Comparison of ENCODE assay signal across 8 cellular contexts in the genomic region with DNA sequence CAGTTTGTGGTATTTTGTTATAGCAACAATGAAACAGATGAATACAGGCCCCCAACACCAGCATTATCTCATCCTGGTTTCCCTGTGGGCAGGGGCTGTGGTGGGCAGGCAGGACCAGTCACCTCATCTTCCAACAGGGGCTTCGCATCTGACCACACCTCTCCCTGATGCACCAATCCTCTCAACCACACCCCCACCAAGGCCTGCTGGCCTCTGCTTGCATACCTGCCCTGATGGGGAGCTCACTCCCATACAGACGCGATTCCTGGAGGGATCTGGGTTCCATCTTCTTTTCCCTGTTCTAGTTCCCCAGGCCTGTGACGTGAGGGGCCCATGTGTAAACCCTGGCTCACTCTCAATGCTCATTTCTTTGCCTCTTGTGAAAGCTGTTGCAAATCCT. TPM values are rescaled to one million over a fixed set of nuclear protein-coding genes. Genes with fewer than 3 reads are reported as not detected.
DNase-seq lines count a peak whose midpoint lies in the region; ATAC-seq, FAIRE-seq and TF ChIP-seq lines count a peak whose summit lies in the region.
"Not testable (repeated sequence)": the region's sequence is repeated elsewhere in the genome, so short reads cannot be mapped to it uniquely, and the experiment has no call there.
"Had no signal": no experiment of that assay in that cellular context is flagged by ENCODE, and none has a peak within 500 bp of the region (broad histone marks: within the 10 kb centered on the region; RNA-seq: fewer than 3 reads in every experiment).

No MANE protein-coding gene starts in this region.

- TF ChIP-seq CTCF in chondrocyte (IDR thresholded peaks at IDR 0.05); neural crest cell (conservative IDR thresholded peaks at IDR 0.05); spleen (IDR thresholded peaks at IDR 0.05 in 8 of 11, conservative IDR thresholded peaks at IDR 0.05 in 3 of 11): not testable (repeated sequence)

- H3K4me2 ChIP-seq in BLaER1 = peak overlapping the region; percentile 83

- intact Hi-C loops in spleen (cut with DNase I; ENCODE audit: low total_unique reads) (loop anchor here (10.0 kb wide), 1 partner anchor 126 kb away; no protein-coding TSS in a partner anchor), aorta (cut with DNase I) (loop anchor here in 1 of 2 donors (10.0 kb wide), 1 partner anchor 136 kb away; no protein-coding TSS in a partner anchor)

- H3K27me3 Mint-ChIP-seq in chondrocyte (ENCODE audit: low read depth) = not testable (repeated sequence)
- H3K27me3 Mint-ChIP-seq in neural crest cell (ENCODE audit: low read depth) = peaks cover 20% of the 10 kb centered on the region

- not testable (repeated sequence) for H3K27me3 ChIP-seq in BLaER1; spleen (replicated peaks in 1 of 7); aorta (ENCODE audit: control insufficient read depth in 1 of 2, insufficient read depth in 2 of 2, low read length in 1 of 2)

- H3K4me1 Mint-ChIP-seq in chondrocyte (ENCODE audit: low read depth); neural crest cell: not testable (repeated sequence)

- 0 out of 2 replicates have a peak overlapping the region, but pooled peaks have one; percentile 57 for H3K4me3 ChIP-seq in BLaER1
- H3K4me3 ChIP-seq in spleen; aorta (ENCODE audit: low read length in 2 of 2): not testable (repeated sequence)

- peaks cover 13% of the 10 kb centered on the region for H3K36me3 ChIP-seq in BLaER1
- peaks cover 0 to 15% (median 9%) of the 10 kb centered on the region in 6 donors for H3K36me3 ChIP-seq in spleen
- not testable (repeated sequence) for H3K36me3 ChIP-seq in aorta (ENCODE audit: control insufficient read depth in 1 of 2, insufficient read depth in 2 of 2, low read length in 1 of 2)

- H3K9me3 ChIP-seq in BLaER1; spleen; aorta (ENCODE audit: control insufficient read depth, low read length): not testable (repeated sequence)

- H3K27ac Mint-ChIP-seq in chondrocyte (ENCODE audit: unreplicated experiment); neural crest cell (ENCODE audit: unreplicated experiment): not testable (repeated sequence)

- H4K20me1 ChIP-seq in BLaER1 = peaks cover 13% of the 10 kb centered on the region

- DNase-seq in HTR-8/SVneo (ENCODE audit: insufficient read length, low spot score); neural crest cell (ENCODE audit: low read depth, low spot score): not testable (repeated sequence)
- DNase-seq in chondrocyte (ENCODE audit: low spot score) (peak; percentile 60), mesenteric fat pad (ENCODE audit: low spot score) (peak; percentile 74), spleen (peak; percentile 73), aorta (peak; percentile 23 to 34)

- peaks cover 80% of the 10 kb centered on the region for H3K4me1 ChIP-seq in BLaER1
- peaks cover 0 to 20% (median 14%) of the 10 kb centered on the region in 6 donors for H3K4me1 ChIP-seq in spleen
- H3K4me1 ChIP-seq in aorta (ENCODE audit: control insufficient read depth in 1 of 2, insufficient read depth in 2 of 2, low read length in 2 of 2) = not testable (repeated sequence)

- H3K36me3 Mint-ChIP-seq in chondrocyte (ENCODE audit: low read depth); neural crest cell (ENCODE audit: low read depth): not testable (repeated sequence)

- ATAC-seq in aorta (ENCODE audit: low FRiP score) = not testable (repeated sequence)

- peak overlapping the region; percentile 61; the same call in 1 of the 2 replicates for H3K9ac ChIP-seq in BLaER1

- H3K27ac ChIP-seq in BLaER1 = peak overlapping the region; percentile 72
- not testable (repeated sequence) for H3K27ac ChIP-seq in spleen; aorta (ENCODE audit: low read depth in 1 of 2, low read length in 2 of 2)

- WGBS in spleen, 5 donors = 77 to 95% (median 90%) methylated on average over 4 of the region's 4 CpGs
- WGBS in aorta, 2 donors = 78 to 86% methylated on average over 4 of the region's 4 CpGs

- FAIRE-seq in HTR-8/SVneo (lab: Jason Lieb, UNC) = peak; percentile 79

- not testable (repeated sequence) for TF ChIP-seq POLR2A in spleen (IDR thresholded peaks at IDR 0.05)

- H3K4me3 Mint-ChIP-seq in chondrocyte (ENCODE audit: unreplicated experiment) = not testable (repeated sequence)
- H3K4me3 Mint-ChIP-seq in neural crest cell = peak overlapping the region; percentile 38

- H3K9me3 Mint-ChIP-seq in chondrocyte (ENCODE audit: low read depth); neural crest cell: not testable (repeated sequence)

RNA-seq across cellular contexts. Expression of a gene that starts 34.7 kb away (rescaled TPM):
- total RNA-seq in chondrocyte = 31.3 to 38.3 TPM (median 35.9 TPM) in 3 replicates
- total RNA-seq in mesenteric fat pad = 103 TPM
- total RNA-seq in neural crest cell = 19.4 and 20.3 TPM in 2 replicates
- total RNA-seq in spleen = 100 to 1,000 TPM in 2 of 7 donors, 10 to 100 TPM in 5; 44.3 to 121 (median 83.6) TPM
- 10 to 100 TPM; 31.7 to 54.6 (median 46.3) TPM for polyA plus RNA-seq in spleen
- total RNA-seq in aorta = 10 to 100 TPM; 58.7 to 82.6 TPM
- 10 to 100 TPM; 21.8 to 41.4 TPM for polyA plus RNA-seq in aorta

RNA-seq across cellular contexts. Expression of a gene that starts 56.9 kb away (rescaled TPM):
- 2.2 to 2.8 TPM (median 2.5 TPM) in 3 replicates for total RNA-seq in chondrocyte
- 2.5 TPM for total RNA-seq in mesenteric fat pad
- total RNA-seq in neural crest cell = 6.1 and 6.6 TPM in 2 replicates
- total RNA-seq in spleen = 1 to 10 TPM; 1.0 to 4.8 (median 2.6) TPM
- polyA plus RNA-seq in spleen = under 1 TPM; 0.11 to 0.77 (median 0.12) TPM
- total RNA-seq in aorta = 1 to 10 TPM; 2.9 to 4.0 TPM
- under 1 TPM in 1 of 2 donors, not detected in 1; 0.13 TPM for polyA plus RNA-seq in aorta
- polyA plus RNA-seq: CD4-positive, CD25-positive, alpha-beta regulatory T cell had no signal
